Comparison of ENCODE assay signal across 1 cellular context in the genomic region with DNA sequence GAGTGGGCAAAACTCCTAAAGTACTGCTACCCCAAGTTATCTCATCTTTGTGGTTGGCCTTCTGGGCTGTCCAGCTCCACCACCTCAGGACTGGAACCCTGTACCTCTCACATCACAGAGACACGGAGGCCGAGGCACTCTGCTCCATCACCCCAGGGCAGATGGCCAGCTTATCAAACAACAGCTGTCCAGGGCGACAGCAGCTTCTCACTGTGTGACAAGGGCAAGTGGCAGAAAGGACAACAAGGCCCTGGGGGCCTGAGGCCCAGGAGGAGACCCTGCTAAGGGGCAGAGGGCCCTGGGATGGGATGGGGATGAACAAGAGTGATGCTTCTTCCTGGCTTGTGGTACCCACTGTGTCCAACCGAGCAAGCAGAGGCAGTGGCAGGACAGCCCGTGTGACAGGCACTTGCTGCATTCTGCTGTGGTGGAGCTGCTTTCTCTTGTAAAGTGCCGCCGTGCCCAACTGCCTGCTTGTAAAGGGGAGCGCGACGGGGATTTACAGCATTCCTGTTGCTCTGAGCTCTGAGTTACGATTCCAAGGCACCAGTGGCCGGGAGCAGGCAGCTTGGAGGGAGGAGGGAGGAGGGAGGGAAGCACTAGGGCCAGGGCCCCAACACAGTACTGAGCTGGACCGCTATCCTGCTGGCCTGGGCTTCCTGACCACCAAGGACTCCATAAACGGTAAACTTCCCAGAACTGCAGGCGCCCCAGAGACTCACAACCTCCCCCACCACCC.
TF ChIP-seq lines count a peak whose summit lies in the region.

No MANE protein-coding gene starts in this region.

TF ChIP-seq in IMR-90, 13 proteins besides CTCF, POLR2A, EP300 and RAD21 (continued from another document):
- TF ChIP-seq, protein P1, sequence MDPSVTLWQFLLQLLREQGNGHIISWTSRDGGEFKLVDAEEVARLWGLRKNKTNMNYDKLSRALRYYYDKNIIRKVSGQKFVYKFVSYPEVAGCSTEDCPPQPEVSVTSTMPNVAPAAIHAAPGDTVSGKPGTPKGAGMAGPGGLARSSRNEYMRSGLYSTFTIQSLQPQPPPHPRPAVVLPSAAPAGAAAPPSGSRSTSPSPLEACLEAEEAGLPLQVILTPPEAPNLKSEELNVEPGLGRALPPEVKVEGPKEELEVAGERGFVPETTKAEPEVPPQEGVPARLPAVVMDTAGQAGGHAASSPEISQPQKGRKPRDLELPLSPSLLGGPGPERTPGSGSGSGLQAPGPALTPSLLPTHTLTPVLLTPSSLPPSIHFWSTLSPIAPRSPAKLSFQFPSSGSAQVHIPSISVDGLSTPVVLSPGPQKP (IDR thresholded peaks at IDR 0.05; ENCODE audit: borderline replicate concordance, low read depth, low read length): no peak
- TF ChIP-seq MXI1 (IDR thresholded peaks at IDR 0.05; ENCODE audit: borderline replicate concordance, low read depth, low read length): no peak
- TF ChIP-seq, protein P2, sequence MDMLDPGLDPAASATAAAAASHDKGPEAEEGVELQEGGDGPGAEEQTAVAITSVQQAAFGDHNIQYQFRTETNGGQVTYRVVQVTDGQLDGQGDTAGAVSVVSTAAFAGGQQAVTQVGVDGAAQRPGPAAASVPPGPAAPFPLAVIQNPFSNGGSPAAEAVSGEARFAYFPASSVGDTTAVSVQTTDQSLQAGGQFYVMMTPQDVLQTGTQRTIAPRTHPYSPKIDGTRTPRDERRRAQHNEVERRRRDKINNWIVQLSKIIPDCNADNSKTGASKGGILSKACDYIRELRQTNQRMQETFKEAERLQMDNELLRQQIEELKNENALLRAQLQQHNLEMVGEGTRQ (IDR thresholded peaks at IDR 0.05; ENCODE audit: low read depth, low read length): no peak
- no peak for TF ChIP-seq RFX5 (IDR thresholded peaks at IDR 0.05; ENCODE audit: low read depth, low read length)
- no peak for TF ChIP-seq MAFK (IDR thresholded peaks at IDR 0.05; ENCODE audit: low read depth, low read length)
- TF ChIP-seq FOS (IDR thresholded peaks at IDR 0.05; ENCODE audit: low read depth, low read length): no peak
- no peak for TF ChIP-seq MAZ (IDR thresholded peaks at IDR 0.05; ENCODE audit: borderline replicate concordance, low read depth, low read length)
